Comparison of ENCODE assay signal across 24 cellular contexts in genomic region chr7:27737591-27737990, GRCh38.
"Had no signal": no experiment of that assay in that cellular context is flagged by ENCODE, and none has a peak within 500 bp of the region (broad histone marks: within the 10 kb centered on the region; RNA-seq: fewer than 3 reads in every experiment).

No MANE protein-coding gene starts in this region.

- H3K4me3 Mint-ChIP-seq: activated T-cell treated with anti-CD3 and anti-CD28 coated beads, Interleukin-2, amount 50 U/mL, for 24 hours; activated T-helper 17 cell treated with anti-CD3 and anti-CD28 coated beads, Interleukin-2, amount 50 U/mL, for 72 hours; dendritic cell treated with granulocyte-macrophage colony-stimulating factor and Interleukin-4, amounts not matched to agents 40 ng/mL and 50 ng/mL, for 4 days; natural killer cell; stimulated activated naive CD8-positive, alpha-beta T cell treated with anti-CD3 and anti-CD28 coated beads, Interleukin-15, Interleukin-2, amounts not matched to agents 100 ng/mL and 50 ng/mL, for 24 hours; T-helper 2 cell treated with Interferon-gamma antibody and Interleukin-4, amounts not matched to agents 5 μg/mL and 100 μg/mL, for 36 hours had no signal

- H3K27me3 ChIP-seq: brain microvascular endothelial cell, right atrium auricular region, suprapubic skin, tibial nerve, vagina had no signal

- H3K9me3 Mint-ChIP-seq: activated naive CD4-positive, alpha-beta T cell treated with anti-CD3 and anti-CD28 coated beads, Interleukin-2, amount 50 U/mL, for 72 hours; activated T-cell treated with anti-CD3 and anti-CD28 coated beads, Interleukin-2, amount 50 U/mL, for 24 hours; activated T-helper 17 cell treated with anti-CD3 and anti-CD28 coated beads, Interleukin-2, amount 50 U/mL, for 72 hours; dendritic cell treated with granulocyte-macrophage colony-stimulating factor and Interleukin-4, amounts not matched to agents 40 ng/mL and 50 ng/mL, for 4 days; natural killer cell; stimulated activated naive CD8-positive, alpha-beta T cell treated with anti-CD3 and anti-CD28 coated beads, Interleukin-15, Interleukin-2, amounts not matched to agents 100 ng/mL and 50 ng/mL, for 24 hours; T-helper 2 cell treated with Interferon-gamma antibody and Interleukin-4, amounts not matched to agents 5 μg/mL and 100 μg/mL, for 36 hours had no signal

- ATAC-seq: activated naive CD4-positive, alpha-beta T cell treated with anti-CD3 and anti-CD28 coated beads, Interleukin-2, amount 50 U/mL, for 72 hours; activated T-helper 17 cell treated with anti-CD3 and anti-CD28 coated beads, Interleukin-2, amount 50 U/mL, for 72 hours; esophagus mucosa; natural killer cell had no signal

- H3K27ac Mint-ChIP-seq: activated naive CD4-positive, alpha-beta T cell treated with anti-CD3 and anti-CD28 coated beads, Interleukin-2, amount 50 U/mL, for 72 hours; activated T-cell treated with anti-CD3 and anti-CD28 coated beads, Interleukin-2, amount 50 U/mL, for 24 hours; activated T-helper 17 cell treated with anti-CD3 and anti-CD28 coated beads, Interleukin-2, amount 50 U/mL, for 72 hours; natural killer cell; stimulated activated naive CD8-positive, alpha-beta T cell treated with anti-CD3 and anti-CD28 coated beads, Interleukin-15, Interleukin-2, amounts not matched to agents 100 ng/mL and 50 ng/mL, for 24 hours; T-helper 2 cell treated with Interferon-gamma antibody and Interleukin-4, amounts not matched to agents 5 μg/mL and 100 μg/mL, for 36 hours had no signal

- DNase-seq: activated CD4-positive, alpha-beta T cell treated with anti-CD3 and anti-CD28 coated beads for 1 hour; activated CD4-positive, alpha-beta T cell treated with anti-CD3 and anti-CD28 coated beads, Interleukin-2, amount 50 U/mL, for 1 hour; activated T-cell treated with anti-CD3 and anti-CD28 coated beads, Interleukin-2, amount 50 U/mL, for 24 hours; aorta; brain microvascular endothelial cell; effector CD8-positive, alpha-beta T cell; glutamatergic neuron; hippocampal formation; kidney glomerular epithelial cell; left ventricle myocardium inferior; midbrain; natural killer cell; stimulated activated CD4-positive, alpha-beta T cell treated with anti-CD3 and anti-CD28 coated beads, Interleukin-1b, Interleukin-23, amount 100 ng/mL, for 48 hours had no signal

- H3K36me3 Mint-ChIP-seq: natural killer cell had no signal

- H3K36me3 ChIP-seq: brain microvascular endothelial cell, left ventricle myocardium inferior, prostate gland, right atrium auricular region, suprapubic skin, tibial nerve, vagina had no signal

- H3K4me3 ChIP-seq: left ventricle myocardium inferior, prostate gland, right atrium auricular region, suprapubic skin, tibial nerve, vagina had no signal

- H3K4me1 ChIP-seq: prostate gland had no signal

- H3K27me3 Mint-ChIP-seq: activated T-cell treated with anti-CD3 and anti-CD28 coated beads, Interleukin-2, amount 50 U/mL, for 24 hours; activated T-helper 17 cell treated with anti-CD3 and anti-CD28 coated beads, Interleukin-2, amount 50 U/mL, for 72 hours; dendritic cell treated with granulocyte-macrophage colony-stimulating factor and Interleukin-4, amounts not matched to agents 40 ng/mL and 50 ng/mL, for 4 days; stimulated activated naive CD8-positive, alpha-beta T cell treated with anti-CD3 and anti-CD28 coated beads, Interleukin-15, Interleukin-2, amounts not matched to agents 100 ng/mL and 50 ng/mL, for 24 hours had no signal

- H3K9me3 ChIP-seq: left ventricle myocardium inferior, prostate gland, right atrium auricular region, suprapubic skin, tibial nerve, vagina had no signal

- H3K27ac ChIP-seq: brain microvascular endothelial cell, suprapubic skin, tibial nerve had no signal
